Comparison of ENCODE assay signal across 16 cellular contexts in the genomic region with DNA sequence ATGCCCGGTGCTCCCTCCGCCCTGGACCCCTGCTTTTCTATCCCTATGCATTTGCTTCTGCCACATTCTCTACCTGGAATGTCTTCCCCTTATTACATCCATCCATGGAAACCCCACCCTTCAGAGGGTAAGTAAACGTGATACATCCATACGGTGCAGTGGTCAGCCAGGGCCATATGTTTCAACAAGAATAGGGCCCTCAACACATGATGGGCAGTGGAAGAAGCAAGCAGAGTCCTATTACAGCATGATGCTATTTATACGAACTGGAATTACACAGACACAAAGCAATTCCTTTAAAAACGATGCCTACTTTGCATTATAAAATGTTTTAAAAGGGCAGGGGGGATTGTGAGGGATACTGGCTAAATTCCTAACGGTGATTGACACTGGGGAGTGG.
"Had no signal": no experiment of that assay in that cellular context is flagged by ENCODE, and none has a peak within 500 bp of the region (broad histone marks: within the 10 kb centered on the region; RNA-seq: fewer than 3 reads in every experiment).

No MANE protein-coding gene starts in this region.

- H3K27me3 ChIP-seq: gastroesophageal sphincter, ovary, suprapubic skin, thyroid gland had no signal

- H3K9me3 ChIP-seq: esophagus squamous epithelium, gastroesophageal sphincter, ovary, suprapubic skin, thyroid gland had no signal

- DNase-seq: cortex of kidney; effector memory CD4-positive, alpha-beta T cell; esophagus squamous epithelium; foreskin fibroblast; glutamatergic neuron; naive B cell; nucleus accumbens; ovary; stimulated activated CD4-positive, alpha-beta T cell treated with anti-CD3 and anti-CD28 coated beads, Interleukin-2, amount 100 ng/mL, for 48 hours; stimulated activated naive CD8-positive, alpha-beta T cell treated with anti-CD3 and anti-CD28 coated beads, Interleukin-15, Interleukin-2, amounts not matched to agents 100 U/mL and 50 U/mL, for 24 hours had no signal

- H3K36me3 ChIP-seq: ovary, thyroid gland had no signal

- FAIRE-seq: urothelium cell line had no signal

- H3K4me1 ChIP-seq: gastroesophageal sphincter, suprapubic skin, thyroid gland had no signal

- H3K27ac ChIP-seq: gastroesophageal sphincter, ovary, suprapubic skin had no signal

- ATAC-seq: gastroesophageal sphincter; stimulated activated effector memory CD8-positive, alpha-beta T cell treated with anti-CD3 and anti-CD28 coated beads, Interleukin-12 subunit alpha, Interleukin-12 subunit beta, amount 100 ng/mL, for 72 hours had no signal

- H3K4me3 ChIP-seq: esophagus squamous epithelium, gastroesophageal sphincter, ovary, smooth muscle cell, suprapubic skin, thyroid gland had no signal

- H3K4me2 ChIP-seq: smooth muscle cell had no signal
